In genomic region chr5:157668356-157668755, GRCh38 we compare ENCODE assay signal across 17 cellular contexts. TPM values are rescaled to one million over a fixed set of nuclear protein-coding genes. Genes with fewer than 3 reads are reported as not detected.
"Had no signal": no experiment of that assay in that cellular context is flagged by ENCODE, and none has a peak within 500 bp of the region (broad histone marks: within the 10 kb centered on the region; RNA-seq: fewer than 3 reads in every experiment).

No MANE protein-coding gene starts in this region.

- H3K4me3 Mint-ChIP-seq: activated CD8-positive, alpha-beta T cell treated with anti-CD3 and anti-CD28 coated beads for 36 hours; activated naive CD8-positive, alpha-beta T cell treated with anti-CD3 and anti-CD28 coated beads, Interleukin-2, amount 10 ng/mL, durations not matched to agents 7 days and 5 days; activated T-cell treated with anti-CD3 and anti-CD28 coated beads, Interleukin-2, amount 50 U/mL, for 72 hours; T-helper 17 cell had no signal

- H3K27ac Mint-ChIP-seq: activated CD8-positive, alpha-beta T cell treated with anti-CD3 and anti-CD28 coated beads for 36 hours; activated naive CD8-positive, alpha-beta T cell treated with anti-CD3 and anti-CD28 coated beads, Interleukin-2, amount 10 ng/mL, durations not matched to agents 7 days and 5 days; activated T-cell treated with anti-CD3 and anti-CD28 coated beads, Interleukin-2, amount 50 U/mL, for 72 hours; T-helper 17 cell had no signal

- H3K27ac ChIP-seq: adrenal gland, PC-9, VCaP had no signal

- H2AFZ ChIP-seq: PC-9 had no signal

- H3K4me3 ChIP-seq: adrenal gland, PC-9 had no signal

- H3K9me3 ChIP-seq: adrenal gland had no signal

- H3K36me3 ChIP-seq: adrenal gland had no signal

- DNase-seq: anterior cingulate cortex, cerebellar nuclear complex, Kasumi-1, NCI-H1105 treated with DMSO at 0.1 percent for 48 hours, NCI-H1436 treated with DMSO at 0.1 percent for 48 hours, NCI-H187, NCI-H510A treated with DMSO at 0.1 percent for 48 hours, SIG-M5 had no signal

- H3K4me2 ChIP-seq: PC-9 had no signal

RNA-seq across cellular contexts. Expression of gene C5orf52, which starts 3.0 kb away (rescaled TPM):
- total RNA-seq: activated CD8-positive, alpha-beta T cell treated with anti-CD3 and anti-CD28 coated beads for 36 hours; activated naive CD8-positive, alpha-beta T cell treated with anti-CD3 and anti-CD28 coated beads, Interleukin-2, amount 10 ng/mL, durations not matched to agents 7 days and 5 days; activated T-cell treated with anti-CD3 and anti-CD28 coated beads, Interleukin-2, amount 50 U/mL, for 72 hours; adrenal gland; cardiac septum; PC-9; RPMI7951; T-helper 17 cell had no signal
- polyA plus RNA-seq: adrenal gland had no signal

RNA-seq across cellular contexts. Expression of gene SOX30, which starts 16.1 kb away (rescaled TPM):
- total RNA-seq: RPMI7951 had no signal
